In the genomic region with DNA sequence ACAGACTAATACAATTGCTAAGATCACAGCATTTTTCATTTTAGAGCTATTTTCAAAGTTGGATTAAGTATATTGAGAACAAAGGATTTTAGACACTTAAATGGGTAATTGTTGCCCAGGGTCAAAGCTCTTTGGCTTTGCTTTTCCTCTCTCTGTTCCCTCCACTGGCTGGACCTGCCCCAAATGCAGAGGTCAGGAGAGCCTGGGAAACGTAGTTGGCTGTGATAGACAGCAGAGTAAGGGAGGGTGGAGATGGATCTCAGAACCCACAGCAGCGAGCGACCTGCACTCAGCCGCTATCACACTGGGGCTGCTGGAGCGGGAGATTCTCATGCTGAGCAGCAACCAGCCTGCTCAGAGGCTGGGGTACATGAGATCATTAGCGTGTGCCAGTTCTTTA, we compare ENCODE assay signal across 2 cellular contexts.
TF ChIP-seq lines count a peak whose summit lies in the region.

No MANE protein-coding gene starts in this region.

TF ChIP-seq in GM23338, 12 proteins besides CTCF, POLR2A, EP300 and RAD21 (continued from another document and continues in another):
- TF ChIP-seq, protein P1, sequence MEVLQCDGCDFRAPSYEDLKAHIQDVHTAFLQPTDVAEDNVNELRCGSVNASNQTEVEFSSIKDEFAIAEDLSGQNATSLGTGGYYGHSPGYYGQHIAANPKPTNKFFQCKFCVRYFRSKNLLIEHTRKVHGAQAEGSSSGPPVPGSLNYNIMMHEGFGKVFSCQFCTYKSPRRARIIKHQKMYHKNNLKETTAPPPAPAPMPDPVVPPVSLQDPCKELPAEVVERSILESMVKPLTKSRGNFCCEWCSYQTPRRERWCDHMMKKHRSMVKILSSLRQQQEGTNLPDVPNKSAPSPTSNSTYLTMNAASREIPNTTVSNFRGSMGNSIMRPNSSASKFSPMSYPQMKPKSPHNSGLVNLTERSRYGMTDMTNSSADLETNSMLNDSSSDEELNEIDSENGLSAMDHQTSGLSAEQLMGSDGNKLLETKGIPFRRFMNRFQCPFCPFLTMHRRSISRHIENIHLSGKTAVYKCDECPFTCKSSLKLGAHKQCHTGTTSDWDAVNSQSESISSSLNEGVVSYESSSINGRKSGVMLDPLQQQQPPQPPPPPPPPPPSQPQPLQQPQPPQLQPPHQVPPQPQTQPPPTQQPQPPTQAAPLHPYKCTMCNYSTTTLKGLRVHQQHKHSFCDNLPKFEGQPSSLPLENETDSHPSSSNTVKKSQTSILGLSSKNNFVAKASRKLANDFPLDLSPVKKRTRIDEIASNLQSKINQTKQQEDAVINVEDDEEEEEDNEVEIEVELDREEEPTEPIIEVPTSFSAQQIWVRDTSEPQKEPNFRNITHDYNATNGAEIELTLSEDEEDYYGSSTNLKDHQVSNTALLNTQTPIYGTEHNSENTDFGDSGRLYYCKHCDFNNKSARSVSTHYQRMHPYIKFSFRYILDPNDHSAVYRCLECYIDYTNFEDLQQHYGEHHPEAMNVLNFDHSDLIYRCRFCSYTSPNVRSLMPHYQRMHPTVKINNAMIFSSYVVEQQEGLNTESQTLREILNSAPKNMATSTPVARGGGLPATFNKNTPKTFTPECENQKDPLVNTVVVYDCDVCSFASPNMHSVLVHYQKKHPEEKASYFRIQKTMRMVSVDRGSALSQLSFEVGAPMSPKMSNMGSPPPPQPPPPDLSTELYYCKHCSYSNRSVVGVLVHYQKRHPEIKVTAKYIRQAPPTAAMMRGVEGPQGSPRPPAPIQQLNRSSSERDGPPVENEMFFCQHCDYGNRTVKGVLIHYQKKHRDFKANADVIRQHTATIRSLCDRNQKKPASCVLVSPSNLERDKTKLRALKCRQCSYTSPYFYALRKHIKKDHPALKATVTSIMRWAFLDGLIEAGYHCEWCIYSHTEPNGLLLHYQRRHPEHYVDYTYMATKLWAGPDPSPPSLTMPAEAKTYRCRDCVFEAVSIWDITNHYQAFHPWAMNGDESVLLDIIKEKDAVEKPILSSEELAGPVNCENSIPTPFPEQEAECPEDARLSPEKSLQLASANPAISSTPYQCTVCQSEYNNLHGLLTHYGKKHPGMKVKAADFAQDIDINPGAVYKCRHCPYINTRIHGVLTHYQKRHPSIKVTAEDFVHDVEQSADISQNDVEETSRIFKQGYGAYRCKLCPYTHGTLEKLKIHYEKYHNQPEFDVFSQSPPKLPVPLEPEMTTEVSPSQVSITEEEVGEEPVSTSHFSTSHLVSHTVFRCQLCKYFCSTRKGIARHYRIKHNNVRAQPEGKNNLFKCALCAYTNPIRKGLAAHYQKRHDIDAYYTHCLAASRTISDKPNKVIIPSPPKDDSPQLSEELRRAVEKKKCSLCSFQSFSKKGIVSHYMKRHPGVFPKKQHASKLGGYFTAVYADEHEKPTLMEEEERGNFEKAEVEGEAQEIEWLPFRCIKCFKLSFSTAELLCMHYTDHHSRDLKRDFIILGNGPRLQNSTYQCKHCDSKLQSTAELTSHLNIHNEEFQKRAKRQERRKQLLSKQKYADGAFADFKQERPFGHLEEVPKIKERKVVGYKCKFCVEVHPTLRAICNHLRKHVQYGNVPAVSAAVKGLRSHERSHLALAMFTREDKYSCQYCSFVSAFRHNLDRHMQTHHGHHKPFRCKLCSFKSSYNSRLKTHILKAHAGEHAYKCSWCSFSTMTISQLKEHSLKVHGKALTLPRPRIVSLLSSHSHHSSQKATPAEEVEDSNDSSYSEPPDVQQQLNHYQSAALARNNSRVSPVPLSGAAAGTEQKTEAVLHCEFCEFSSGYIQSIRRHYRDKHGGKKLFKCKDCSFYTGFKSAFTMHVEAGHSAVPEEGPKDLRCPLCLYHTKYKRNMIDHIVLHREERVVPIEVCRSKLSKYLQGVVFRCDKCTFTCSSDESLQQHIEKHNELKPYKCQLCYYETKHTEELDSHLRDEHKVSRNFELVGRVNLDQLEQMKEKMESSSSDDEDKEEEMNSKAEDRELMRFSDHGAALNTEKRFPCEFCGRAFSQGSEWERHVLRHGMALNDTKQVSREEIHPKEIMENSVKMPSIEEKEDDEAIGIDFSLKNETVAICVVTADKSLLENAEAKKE (CRISPR knock-in tag; IDR thresholded peaks at IDR 0.05), result no peak
- TF ChIP-seq, protein P2, sequence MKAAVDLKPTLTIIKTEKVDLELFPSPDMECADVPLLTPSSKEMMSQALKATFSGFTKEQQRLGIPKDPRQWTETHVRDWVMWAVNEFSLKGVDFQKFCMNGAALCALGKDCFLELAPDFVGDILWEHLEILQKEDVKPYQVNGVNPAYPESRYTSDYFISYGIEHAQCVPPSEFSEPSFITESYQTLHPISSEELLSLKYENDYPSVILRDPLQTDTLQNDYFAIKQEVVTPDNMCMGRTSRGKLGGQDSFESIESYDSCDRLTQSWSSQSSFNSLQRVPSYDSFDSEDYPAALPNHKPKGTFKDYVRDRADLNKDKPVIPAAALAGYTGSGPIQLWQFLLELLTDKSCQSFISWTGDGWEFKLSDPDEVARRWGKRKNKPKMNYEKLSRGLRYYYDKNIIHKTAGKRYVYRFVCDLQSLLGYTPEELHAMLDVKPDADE (IDR thresholded peaks at IDR 0.05), result no peak
- TF ChIP-seq EZH2phosphoT487 (IDR thresholded peaks at IDR 0.05; ENCODE audit: unreplicated experiment) (no peak), STAT1 (IDR thresholded peaks at IDR 0.05; ENCODE audit: unreplicated experiment) (no peak), JUNB (IDR thresholded peaks at IDR 0.05; ENCODE audit: unreplicated experiment) (no peak), NANOG (IDR thresholded peaks at IDR 0.05; ENCODE audit: borderline replicate concordance) (no peak), ZNF331 (CRISPR knock-in tag; IDR thresholded peaks at IDR 0.05; ENCODE audit: low read depth) (no peak), ZNF114 (CRISPR knock-in tag; IDR thresholded peaks at IDR 0.05) (no peak), EZH2 (IDR thresholded peaks at IDR 0.05; ENCODE audit: low read depth, unreplicated experiment) (no peak)
- TF ChIP-seq, protein P3, sequence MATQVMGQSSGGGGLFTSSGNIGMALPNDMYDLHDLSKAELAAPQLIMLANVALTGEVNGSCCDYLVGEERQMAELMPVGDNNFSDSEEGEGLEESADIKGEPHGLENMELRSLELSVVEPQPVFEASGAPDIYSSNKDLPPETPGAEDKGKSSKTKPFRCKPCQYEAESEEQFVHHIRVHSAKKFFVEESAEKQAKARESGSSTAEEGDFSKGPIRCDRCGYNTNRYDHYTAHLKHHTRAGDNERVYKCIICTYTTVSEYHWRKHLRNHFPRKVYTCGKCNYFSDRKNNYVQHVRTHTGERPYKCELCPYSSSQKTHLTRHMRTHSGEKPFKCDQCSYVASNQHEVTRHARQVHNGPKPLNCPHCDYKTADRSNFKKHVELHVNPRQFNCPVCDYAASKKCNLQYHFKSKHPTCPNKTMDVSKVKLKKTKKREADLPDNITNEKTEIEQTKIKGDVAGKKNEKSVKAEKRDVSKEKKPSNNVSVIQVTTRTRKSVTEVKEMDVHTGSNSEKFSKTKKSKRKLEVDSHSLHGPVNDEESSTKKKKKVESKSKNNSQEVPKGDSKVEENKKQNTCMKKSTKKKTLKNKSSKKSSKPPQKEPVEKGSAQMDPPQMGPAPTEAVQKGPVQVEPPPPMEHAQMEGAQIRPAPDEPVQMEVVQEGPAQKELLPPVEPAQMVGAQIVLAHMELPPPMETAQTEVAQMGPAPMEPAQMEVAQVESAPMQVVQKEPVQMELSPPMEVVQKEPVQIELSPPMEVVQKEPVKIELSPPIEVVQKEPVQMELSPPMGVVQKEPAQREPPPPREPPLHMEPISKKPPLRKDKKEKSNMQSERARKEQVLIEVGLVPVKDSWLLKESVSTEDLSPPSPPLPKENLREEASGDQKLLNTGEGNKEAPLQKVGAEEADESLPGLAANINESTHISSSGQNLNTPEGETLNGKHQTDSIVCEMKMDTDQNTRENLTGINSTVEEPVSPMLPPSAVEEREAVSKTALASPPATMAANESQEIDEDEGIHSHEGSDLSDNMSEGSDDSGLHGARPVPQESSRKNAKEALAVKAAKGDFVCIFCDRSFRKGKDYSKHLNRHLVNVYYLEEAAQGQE (IDR thresholded peaks at IDR 0.05; ENCODE audit: unreplicated experiment), result no peak

TF ChIP-seq in K562, 482 proteins besides CTCF, POLR2A, EP300 and RAD21 (continued from another document):
- TF ChIP-seq, protein P4, sequence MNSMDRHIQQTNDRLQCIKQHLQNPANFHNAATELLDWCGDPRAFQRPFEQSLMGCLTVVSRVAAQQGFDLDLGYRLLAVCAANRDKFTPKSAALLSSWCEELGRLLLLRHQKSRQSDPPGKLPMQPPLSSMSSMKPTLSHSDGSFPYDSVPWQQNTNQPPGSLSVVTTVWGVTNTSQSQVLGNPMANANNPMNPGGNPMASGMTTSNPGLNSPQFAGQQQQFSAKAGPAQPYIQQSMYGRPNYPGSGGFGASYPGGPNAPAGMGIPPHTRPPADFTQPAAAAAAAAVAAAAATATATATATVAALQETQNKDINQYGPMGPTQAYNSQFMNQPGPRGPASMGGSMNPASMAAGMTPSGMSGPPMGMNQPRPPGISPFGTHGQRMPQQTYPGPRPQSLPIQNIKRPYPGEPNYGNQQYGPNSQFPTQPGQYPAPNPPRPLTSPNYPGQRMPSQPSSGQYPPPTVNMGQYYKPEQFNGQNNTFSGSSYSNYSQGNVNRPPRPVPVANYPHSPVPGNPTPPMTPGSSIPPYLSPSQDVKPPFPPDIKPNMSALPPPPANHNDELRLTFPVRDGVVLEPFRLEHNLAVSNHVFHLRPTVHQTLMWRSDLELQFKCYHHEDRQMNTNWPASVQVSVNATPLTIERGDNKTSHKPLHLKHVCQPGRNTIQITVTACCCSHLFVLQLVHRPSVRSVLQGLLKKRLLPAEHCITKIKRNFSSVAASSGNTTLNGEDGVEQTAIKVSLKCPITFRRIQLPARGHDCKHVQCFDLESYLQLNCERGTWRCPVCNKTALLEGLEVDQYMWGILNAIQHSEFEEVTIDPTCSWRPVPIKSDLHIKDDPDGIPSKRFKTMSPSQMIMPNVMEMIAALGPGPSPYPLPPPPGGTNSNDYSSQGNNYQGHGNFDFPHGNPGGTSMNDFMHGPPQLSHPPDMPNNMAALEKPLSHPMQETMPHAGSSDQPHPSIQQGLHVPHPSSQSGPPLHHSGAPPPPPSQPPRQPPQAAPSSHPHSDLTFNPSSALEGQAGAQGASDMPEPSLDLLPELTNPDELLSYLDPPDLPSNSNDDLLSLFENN (IDR thresholded peaks at IDR 0.05; ENCODE audit: low read depth in 2 of 2, low read length in 2 of 2), result no peak
- TF ChIP-seq, protein P5, sequence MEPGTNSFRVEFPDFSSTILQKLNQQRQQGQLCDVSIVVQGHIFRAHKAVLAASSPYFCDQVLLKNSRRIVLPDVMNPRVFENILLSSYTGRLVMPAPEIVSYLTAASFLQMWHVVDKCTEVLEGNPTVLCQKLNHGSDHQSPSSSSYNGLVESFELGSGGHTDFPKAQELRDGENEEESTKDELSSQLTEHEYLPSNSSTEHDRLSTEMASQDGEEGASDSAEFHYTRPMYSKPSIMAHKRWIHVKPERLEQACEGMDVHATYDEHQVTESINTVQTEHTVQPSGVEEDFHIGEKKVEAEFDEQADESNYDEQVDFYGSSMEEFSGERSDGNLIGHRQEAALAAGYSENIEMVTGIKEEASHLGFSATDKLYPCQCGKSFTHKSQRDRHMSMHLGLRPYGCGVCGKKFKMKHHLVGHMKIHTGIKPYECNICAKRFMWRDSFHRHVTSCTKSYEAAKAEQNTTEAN (CRISPR knock-in tag; IDR thresholded peaks at IDR 0.05), result no peak
- TF ChIP-seq PML (IDR thresholded peaks at IDR 0.05; ENCODE audit: low read length) (no peak), ZFP1 (CRISPR knock-in tag; IDR thresholded peaks at IDR 0.05) (no peak), TAF7 (tag; IDR thresholded peaks at IDR 0.05) (no peak), NR3C1 (CRISPR knock-in tag; IDR thresholded peaks at IDR 0.05) (no peak), DMBX1 (CRISPR knock-in tag; IDR thresholded peaks at IDR 0.05; ENCODE audit: borderline replicate concordance) (no peak), ZNF175 (CRISPR knock-in tag; IDR thresholded peaks at IDR 0.05; ENCODE audit: low read depth) (no peak), NR1H2 (CRISPR knock-in tag; IDR thresholded peaks at IDR 0.05) (no peak)
- TF ChIP-seq, protein P6, sequence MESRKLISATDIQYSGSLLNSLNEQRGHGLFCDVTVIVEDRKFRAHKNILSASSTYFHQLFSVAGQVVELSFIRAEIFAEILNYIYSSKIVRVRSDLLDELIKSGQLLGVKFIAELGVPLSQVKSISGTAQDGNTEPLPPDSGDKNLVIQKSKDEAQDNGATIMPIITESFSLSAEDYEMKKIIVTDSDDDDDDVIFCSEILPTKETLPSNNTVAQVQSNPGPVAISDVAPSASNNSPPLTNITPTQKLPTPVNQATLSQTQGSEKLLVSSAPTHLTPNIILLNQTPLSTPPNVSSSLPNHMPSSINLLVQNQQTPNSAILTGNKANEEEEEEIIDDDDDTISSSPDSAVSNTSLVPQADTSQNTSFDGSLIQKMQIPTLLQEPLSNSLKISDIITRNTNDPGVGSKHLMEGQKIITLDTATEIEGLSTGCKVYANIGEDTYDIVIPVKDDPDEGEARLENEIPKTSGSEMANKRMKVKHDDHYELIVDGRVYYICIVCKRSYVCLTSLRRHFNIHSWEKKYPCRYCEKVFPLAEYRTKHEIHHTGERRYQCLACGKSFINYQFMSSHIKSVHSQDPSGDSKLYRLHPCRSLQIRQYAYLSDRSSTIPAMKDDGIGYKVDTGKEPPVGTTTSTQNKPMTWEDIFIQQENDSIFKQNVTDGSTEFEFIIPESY (CRISPR knock-in tag; IDR thresholded peaks at IDR 0.05), result peak; percentile 19; the same call in 1 of the 2 replicates
- TF ChIP-seq, protein P7, sequence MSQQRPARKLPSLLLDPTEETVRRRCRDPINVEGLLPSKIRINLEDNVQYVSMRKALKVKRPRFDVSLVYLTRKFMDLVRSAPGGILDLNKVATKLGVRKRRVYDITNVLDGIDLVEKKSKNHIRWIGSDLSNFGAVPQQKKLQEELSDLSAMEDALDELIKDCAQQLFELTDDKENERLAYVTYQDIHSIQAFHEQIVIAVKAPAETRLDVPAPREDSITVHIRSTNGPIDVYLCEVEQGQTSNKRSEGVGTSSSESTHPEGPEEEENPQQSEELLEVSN (IDR thresholded peaks at IDR 0.05; ENCODE audit: borderline replicate concordance in 1 of 2, extremely low read depth in 1 of 2, insufficient read depth in 1 of 2, insufficient read length in 1 of 2, low read depth in 1 of 2, low read length in 1 of 2, poor library complexity in 1 of 2, severe bottlenecking in 1 of 2), result peak in 1 of 2 experiments; percentile 27
- TF ChIP-seq, protein P8, sequence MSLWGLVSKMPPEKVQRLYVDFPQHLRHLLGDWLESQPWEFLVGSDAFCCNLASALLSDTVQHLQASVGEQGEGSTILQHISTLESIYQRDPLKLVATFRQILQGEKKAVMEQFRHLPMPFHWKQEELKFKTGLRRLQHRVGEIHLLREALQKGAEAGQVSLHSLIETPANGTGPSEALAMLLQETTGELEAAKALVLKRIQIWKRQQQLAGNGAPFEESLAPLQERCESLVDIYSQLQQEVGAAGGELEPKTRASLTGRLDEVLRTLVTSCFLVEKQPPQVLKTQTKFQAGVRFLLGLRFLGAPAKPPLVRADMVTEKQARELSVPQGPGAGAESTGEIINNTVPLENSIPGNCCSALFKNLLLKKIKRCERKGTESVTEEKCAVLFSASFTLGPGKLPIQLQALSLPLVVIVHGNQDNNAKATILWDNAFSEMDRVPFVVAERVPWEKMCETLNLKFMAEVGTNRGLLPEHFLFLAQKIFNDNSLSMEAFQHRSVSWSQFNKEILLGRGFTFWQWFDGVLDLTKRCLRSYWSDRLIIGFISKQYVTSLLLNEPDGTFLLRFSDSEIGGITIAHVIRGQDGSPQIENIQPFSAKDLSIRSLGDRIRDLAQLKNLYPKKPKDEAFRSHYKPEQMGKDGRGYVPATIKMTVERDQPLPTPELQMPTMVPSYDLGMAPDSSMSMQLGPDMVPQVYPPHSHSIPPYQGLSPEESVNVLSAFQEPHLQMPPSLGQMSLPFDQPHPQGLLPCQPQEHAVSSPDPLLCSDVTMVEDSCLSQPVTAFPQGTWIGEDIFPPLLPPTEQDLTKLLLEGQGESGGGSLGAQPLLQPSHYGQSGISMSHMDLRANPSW (CRISPR knock-in tag; IDR thresholded peaks at IDR 0.05), result no peak
TF ChIP-seq in K562: peak in this region for 2.
